10 cellular contexts compared by ENCODE assay signal in the genomic region with DNA sequence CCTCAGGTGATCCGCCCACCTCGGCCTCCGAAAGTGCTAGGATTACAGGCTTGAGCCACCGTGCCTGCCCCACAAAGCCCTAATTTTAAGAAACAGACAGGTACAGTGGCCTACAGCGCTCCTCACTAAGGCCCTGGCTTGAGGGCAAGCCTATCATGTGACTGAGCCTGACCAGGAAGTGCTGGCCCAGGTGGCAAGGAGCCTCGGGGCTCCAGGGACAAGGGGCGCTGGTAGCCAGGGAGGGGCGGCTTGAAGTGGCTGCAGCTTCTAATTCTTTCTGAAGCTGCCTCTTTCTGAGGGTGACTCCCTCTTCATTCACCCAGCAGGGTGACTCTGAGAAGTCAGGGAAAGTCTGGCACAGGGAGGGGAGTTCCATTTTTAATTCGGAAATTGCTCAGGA.
DNase-seq lines count a peak whose midpoint lies in the region; ATAC-seq, FAIRE-seq and TF ChIP-seq lines count a peak whose summit lies in the region.
"Had no signal": no experiment of that assay in that cellular context is flagged by ENCODE, and none has a peak within 500 bp of the region (broad histone marks: within the 10 kb centered on the region; RNA-seq: fewer than 3 reads in every experiment).

No MANE protein-coding gene starts in this region.

- no peak overlapping the region for H4K5ac ChIP-seq in H9 (ENCODE audit: insufficient read length, low read depth, low read length)

- POLR2A ChIA-PET in K562 (lab: Yijun Ruan, JAX) = no interaction called here

- no peak overlapping the region for H2BK12ac ChIP-seq in H9 (ENCODE audit: insufficient read length, low read depth, low read length)
- H2BK12ac ChIP-seq in neuronal stem cell (ENCODE audit: low read length) = no peak overlapping the region

- TF ChIP-seq CTCF in AG10803 (conservative IDR thresholded peaks at IDR 0.05; ENCODE audit: low read length) = no peak
- TF ChIP-seq CTCF in H9 (conservative IDR thresholded peaks at IDR 0.05) = no peak
- TF ChIP-seq CTCF in K562 (IDR thresholded peaks at IDR 0.05 in 2 of 3, conservative IDR thresholded peaks at IDR 0.05 in 1 of 3; ENCODE audit: insufficient read depth in 2 of 3, low read depth in 1 of 3, low read length in 3 of 3) = no peak
- TF ChIP-seq CTCF in D721Med (IDR thresholded peaks at IDR 0.05; ENCODE audit: insufficient read depth, missing control alignments) = no peak

- H3K79me2 ChIP-seq in H9 (ENCODE audit: insufficient read depth, low read length) (no peaks in the 10 kb centered on the region), K562 (ENCODE audit: control insufficient read depth, insufficient read depth, low read length) (no peaks in the 10 kb centered on the region)

- no peak for FAIRE-seq in K562 (lab: Jason Lieb, UNC)
- no peak for FAIRE-seq in D721Med (lab: Jason Lieb, UNC)

- H2BK5ac ChIP-seq in H9 (ENCODE audit: insufficient read length, low read length) (no peak overlapping the region), neuronal stem cell (ENCODE audit: low read length) (no peak overlapping the region)

- H4K8ac ChIP-seq in H9 (replicated peaks; ENCODE audit: insufficient read length, low read depth, low read length) (no peak overlapping the region), neuronal stem cell (ENCODE audit: low read depth, low read length) (no peak overlapping the region)

- intact Hi-C loops in K562 (cut with micrococcal nuclease) = no loop called here

- no peak overlapping the region for H3K4ac ChIP-seq in H9 (ENCODE audit: low read depth, low read length)
- no peak overlapping the region for H3K4ac ChIP-seq in neuronal stem cell (ENCODE audit: low read length)

- peaks cover 17 to 22% of the 10 kb centered on the region in 2 experiments for H3K4me1 Mint-ChIP-seq in H9

- no peak overlapping the region for H3K27ac ChIP-seq in H9 (ENCODE audit: insufficient read length, low read depth, low read length)
- H3K27ac ChIP-seq in K562 (ENCODE audit: extremely low read depth, low read depth, low read length) = no peak overlapping the region
- H3K27ac ChIP-seq in neuronal stem cell (replicated peaks; ENCODE audit: low read length) = no peak overlapping the region

- H3K4me2 ChIP-seq in H9 (ENCODE audit: insufficient read depth, insufficient read length, low read length) = no peak overlapping the region
- H3K4me2 ChIP-seq in K562 (ENCODE audit: insufficient read depth, low read length) = no peak overlapping the region
- H3K4me2 ChIP-seq in neuronal stem cell (ENCODE audit: insufficient read depth, low read length, poor library complexity, severe bottlenecking) = no peak overlapping the region

- H3K4me3 ChIP-seq in AG10803 (ENCODE audit: low read length) = peak overlapping the region; percentile 42; the same call in 1 of the 2 replicates
- H3K4me3 ChIP-seq in K562 = no peak overlapping the region
- H3K4me3 ChIP-seq in neuronal stem cell (ENCODE audit: low read length in 2 of 2) = no peak overlapping the region

- no peak overlapping the region for H3T11ph ChIP-seq in H9 (ENCODE audit: low read length)

- peaks cover 16% of the 10 kb centered on the region for H3K27me3 Mint-ChIP-seq in H9 (ENCODE audit: low read depth)

- no peaks in the 10 kb centered on the region for H3K9me3 Mint-ChIP-seq in H9

- ATAC-seq in K562 (no peak), HG03442 (IDR thresholded peaks at IDR 0.05; ENCODE audit: unreplicated experiment) (no peak)
- ATAC-seq in activated CD4-positive, CD25-positive, alpha-beta regulatory T cell treated with anti-CD3 and anti-CD28 coated beads, Interleukin-2, amount 50 U/mL, for 24 hours = no peak

- no peak overlapping the region for H3K56ac ChIP-seq in H9 (ENCODE audit: insufficient read length, low read depth, low read length)

- H3K27me3 ChIP-seq in H9 (ENCODE audit: insufficient read depth, low read length) (no peaks in the 10 kb centered on the region; the same call in 1 of the 2 replicates), K562 (ENCODE audit: control insufficient read depth in 2 of 2, insufficient read depth in 2 of 2, low read length in 2 of 2) (peaks cover 26 to 42% of the 10 kb centered on the region in 2 experiments), neuronal stem cell (ENCODE audit: control insufficient read depth in 3 of 3, insufficient read depth in 3 of 3, low read depth in 1 of 3, low read length in 3 of 3) (peaks cover 2 to 47% (median 25%) of the 10 kb centered on the region in 3 experiments)

- no peaks in the 10 kb centered on the region for H3K4me1 ChIP-seq in H9 (ENCODE audit: insufficient read depth, low read length)
- H3K4me1 ChIP-seq in K562 (replicated peaks in 1 of 2; ENCODE audit: control insufficient read depth in 2 of 2, insufficient read depth in 2 of 2, low read length in 2 of 2) = peaks cover 0 to 8% of the 10 kb centered on the region in 2 experiments; a peak in 2 of 5 replicates
- peaks cover 15% of the 10 kb centered on the region in 2 donors for H3K4me1 ChIP-seq in neuronal stem cell (ENCODE audit: control insufficient read depth in 2 of 2, insufficient read depth in 1 of 2, low read depth in 1 of 2, low read length in 2 of 2)

- no peak overlapping the region for H2BK20ac ChIP-seq in H9 (ENCODE audit: low read depth, low read length, poor library complexity, severe bottlenecking)

- H3K9me1 ChIP-seq in K562 (ENCODE audit: control insufficient read depth, insufficient read depth, low read length) = no peaks in the 10 kb centered on the region

- H3K79me1 ChIP-seq in H9 (ENCODE audit: insufficient read depth, low read depth, low read length, poor library complexity, severe bottlenecking) (no peaks in the 10 kb centered on the region), neuronal stem cell (ENCODE audit: low read depth, low read length) (no peaks in the 10 kb centered on the region)

- H4K91ac ChIP-seq in H9 (ENCODE audit: insufficient read length, low read depth, low read length) (no peak overlapping the region), neuronal stem cell (ENCODE audit: low read depth, low read length, poor library complexity) (no peak overlapping the region)

- no peaks in the 10 kb centered on the region for H3K36me3 ChIP-seq in K562 (ENCODE audit: control insufficient read depth, insufficient read depth, low read length)
- H3K36me3 ChIP-seq in neuronal stem cell (replicated peaks in 1 of 2; ENCODE audit: control insufficient read depth in 2 of 2, insufficient read depth in 2 of 2, low read length in 2 of 2) = no peaks in the 10 kb centered on the region

- H3K36me3 Mint-ChIP-seq in H9 (ENCODE audit: insufficient read depth in 1 of 3, low read depth in 3 of 3) = no peaks in the 10 kb centered on the region

- peak overlapping the region in 1 of 2 experiments; percentile 72; a peak in 1 of 5 replicates for H3K4me3 Mint-ChIP-seq in H9

- H3K14ac ChIP-seq in H9 (ENCODE audit: insufficient read depth, low read length) (0 out of 2 replicates have a peak overlapping the region, but pooled peaks have one; percentile 39), neuronal stem cell (ENCODE audit: low read length) (no peak overlapping the region)

- TF ChIP-seq POLR2A in K562 (conservative IDR thresholded peaks at IDR 0.05) = no peak

- no peak overlapping the region for H2BK15ac ChIP-seq in H9 (ENCODE audit: low read depth, low read length)
- no peak overlapping the region for H2BK15ac ChIP-seq in neuronal stem cell (ENCODE audit: low read length)

- H4K20me1 ChIP-seq in H9 (ENCODE audit: control insufficient read depth, insufficient read depth, insufficient read length) (no peaks in the 10 kb centered on the region), K562 (replicated peaks; ENCODE audit: control insufficient read depth, insufficient read depth, low read length) (no peaks in the 10 kb centered on the region)

- DNase-seq in AG10803 (ENCODE audit: low read depth) (no peak), H9 (peak; percentile 26), K562 (ENCODE audit: extremely low read depth in 1 of 4, low spot score in 3 of 4) (no peak), neuronal stem cell (ENCODE audit: low spot score) (no peak), D721Med (ENCODE audit: insufficient read length, low spot score) (no peak), hippocampal formation (lab: John Stamatoyannopoulos, UW) (no peak)
- DNase-seq: EL, NCI-H226 had no signal

- H3K9ac ChIP-seq in H9 (ENCODE audit: extremely low read depth, insufficient read length, low read length) (no peak overlapping the region), K562 (ENCODE audit: insufficient read depth in 1 of 2, low read depth in 2 of 2, low read length in 2 of 2) (no peak overlapping the region), neuronal stem cell (ENCODE audit: low read depth, low read length, poor library complexity) (no peak overlapping the region)

- TF ChIP-seq EP300 in K562 (IDR thresholded peaks at IDR 0.05; ENCODE audit: low read length) = no peak

- no peaks in the 10 kb centered on the region for H3K9me3 ChIP-seq in H9 (ENCODE audit: control insufficient read depth, low read depth, low read length)
- H3K9me3 ChIP-seq in K562 (replicated peaks; ENCODE audit: control insufficient read depth, insufficient read depth, low read depth, low read length) = no peaks in the 10 kb centered on the region
- no peaks in the 10 kb centered on the region for H3K9me3 ChIP-seq in neuronal stem cell (replicated peaks in 1 of 2; ENCODE audit: control insufficient read depth in 2 of 2, insufficient read depth in 1 of 2, low read depth in 1 of 2, low read length in 2 of 2)

- no peaks in the 10 kb centered on the region for H3K23me2 ChIP-seq in H9 (ENCODE audit: insufficient read length, low read depth, low read length, poor library complexity, severe bottlenecking)

- H2BK120ac ChIP-seq in H9 (ENCODE audit: low read depth, low read length, poor library complexity, severe bottlenecking) (no peak overlapping the region), neuronal stem cell (ENCODE audit: low read depth, low read length) (no peak overlapping the region)

- CTCF ChIA-PET in K562 (lab: Yijun Ruan, JAX; ENCODE audit: low intra/inter-chr PET ratio) = no interaction called here

- H3K27ac Mint-ChIP-seq in H9 = no peak overlapping the region

- H2AK5ac ChIP-seq in H9 (ENCODE audit: insufficient read length, low read length) (no peak overlapping the region), neuronal stem cell (ENCODE audit: low read depth, low read length) (no peak overlapping the region)

- no peak for TF ChIP-seq RAD21 in K562 (CRISPR knock-in tag; conservative IDR thresholded peaks at IDR 0.05 in 1 of 2, IDR thresholded peaks at IDR 0.05 in 1 of 2)

- WGBS in H9 (ENCODE audit: extremely low coverage, insufficient read length, low lambda C conversion rate) = no CpG with 5 or more reads among the region's 9 CpGs
- WGBS in K562 (ENCODE audit: insufficient coverage, low coverage, missing lambda C conversion rate) = 2% methylated on average over 9 of the region's 9 CpGs
- WGBS in neuronal stem cell (ENCODE audit: extremely low coverage in 2 of 2, insufficient read length in 2 of 2, insufficient replicate concordance in 1 of 2), 2 donors = no CpG with 5 or more reads among the region's 9 CpGs

- H3K23ac ChIP-seq in H9 (ENCODE audit: insufficient read length, low read depth, low read length) (no peak overlapping the region), neuronal stem cell (ENCODE audit: low read depth, low read length, poor library complexity) (no peak overlapping the region)

- BruUV-seq in K562 (replicated peaks; lab: Mats Ljungman, UMichigan) = no TSS peak

- H2AFZ ChIP-seq in H9 (ENCODE audit: low read length) (no peak overlapping the region), K562 (ENCODE audit: low read depth, low read length) (no peak overlapping the region), neuronal stem cell (ENCODE audit: low read length) (no peak overlapping the region)

- H3K18ac ChIP-seq in H9 (ENCODE audit: insufficient read length, low read depth, low read length) (no peak overlapping the region), neuronal stem cell (ENCODE audit: low read length) (peak overlapping the region; percentile 30)

- in situ Hi-C loops in K562 (cut with MboI) = no loop called here
